ENCODE assay signal across 14 cellular contexts in genomic region chr4:8379281-8379680, GRCh38.
DNase-seq lines count a peak whose midpoint lies in the region; ATAC-seq and TF ChIP-seq lines count a peak whose summit lies in the region.
"Had no signal": no experiment of that assay in that cellular context is flagged by ENCODE, and none has a peak within 500 bp of the region (broad histone marks: within the 10 kb centered on the region; RNA-seq: fewer than 3 reads in every experiment).

No MANE protein-coding gene starts in this region.

- H3K4me1 ChIP-seq in heart left ventricle (peaks cover 0 to 40% (median 14%) of the 10 kb centered on the region in 12 donors), BLaER1 (peaks cover 97% of the 10 kb centered on the region), right atrium auricular region (peaks cover 0 to 29% of the 10 kb centered on the region in 2 donors), osteoblast (ENCODE audit: insufficient read depth, low read length) (no peaks in the 10 kb centered on the region)

- H3K27ac Mint-ChIP-seq in activated CD8-positive, alpha-beta T cell treated with anti-CD3 and anti-CD28 coated beads, Interleukin-2, amount 10 ng/mL, durations not matched to agents 7 days and 5 days = no peak overlapping the region
- H3K27ac Mint-ChIP-seq: CD4-positive, alpha-beta memory T cell had no signal

- intact Hi-C loops in heart left ventricle (cut with DNase I) = no loop called here
- intact Hi-C loops in Right ventricle myocardium superior (cut with DNase I) = no loop called here

- H3K27me3 Mint-ChIP-seq in activated CD8-positive, alpha-beta T cell treated with anti-CD3 and anti-CD28 coated beads, Interleukin-2, amount 10 ng/mL, durations not matched to agents 7 days and 5 days (ENCODE audit: low read depth) = no peaks in the 10 kb centered on the region
- H3K27me3 Mint-ChIP-seq: CD4-positive, alpha-beta memory T cell had no signal

- CTCF ChIA-PET in activated CD8-positive, alpha-beta T cell treated with anti-CD3 and anti-CD28 coated beads, Interleukin-2, amount 10 ng/mL, durations not matched to agents 7 days and 5 days (lab: Charles Lee) = no interaction called here

- H3K9me3 ChIP-seq in heart left ventricle (no peaks in the 10 kb centered on the region), BLaER1 (no peaks in the 10 kb centered on the region), right atrium auricular region (no peaks in the 10 kb centered on the region), osteoblast (ENCODE audit: low read depth, low read length) (no peaks in the 10 kb centered on the region)

- H4K20me1 ChIP-seq in BLaER1 (no peaks in the 10 kb centered on the region), osteoblast (ENCODE audit: insufficient read depth, low read length) (peaks cover 14% of the 10 kb centered on the region)

- TF ChIP-seq POLR2A in heart left ventricle (IDR thresholded peaks at IDR 0.05) = no peak

- POLR2A ChIA-PET in activated CD8-positive, alpha-beta T cell treated with anti-CD3 and anti-CD28 coated beads, Interleukin-2, amount 10 ng/mL, durations not matched to agents 7 days and 5 days (lab: Charles Lee) = no interaction called here

- TF ChIP-seq CTCF in heart left ventricle (IDR thresholded peaks at IDR 0.05) = no peak
- TF ChIP-seq CTCF in right atrium auricular region (IDR thresholded peaks at IDR 0.05) = no peak
- TF ChIP-seq CTCF in osteoblast (IDR thresholded peaks at IDR 0.05; ENCODE audit: extremely low read depth, low read depth, low read length) = no peak

- H3K4me3 ChIP-seq in heart left ventricle = no peak overlapping the region
- no peak overlapping the region for H3K4me3 ChIP-seq in BLaER1
- H3K4me3 ChIP-seq in right atrium auricular region = no peak overlapping the region
- no peak overlapping the region for H3K4me3 ChIP-seq in osteoblast (ENCODE audit: insufficient read depth, low read length)

- DNase-seq in heart left ventricle (no peak), Right ventricle myocardium superior (no peak), right atrium auricular region (ENCODE audit: low spot score) (no peak), osteoblast (ENCODE audit: insufficient read length, low spot score, missing footprints) (peak; percentile 55), NCI-H2029 treated with DMSO at 0.1 percent for 48 hours (lab: John Stamatoyannopoulos, UW) (no peak), ACHN (no peak)
- no peak for DNase-seq in activated CD8-positive, alpha-beta T cell treated with anti-CD3 and anti-CD28 coated beads, Interleukin-2, amount 10 ng/mL, durations not matched to agents 7 days and 5 days
- DNase-seq: CD4-positive, alpha-beta memory T cell; DMS79; GOT3; H9 had no signal

- 85 to 98% (median 89%) methylated on average over 5 to 12 of the region's 12 CpGs for whole genome bisulfite sequencing in heart left ventricle, 4 donors

- H3K36me3 ChIP-seq in heart left ventricle (peaks cover 0 to 39% (median 11%) of the 10 kb centered on the region in 9 donors), BLaER1 (peaks cover 63% of the 10 kb centered on the region), right atrium auricular region (peaks cover 17% of the 10 kb centered on the region), osteoblast (ENCODE audit: insufficient read depth, low read length) (peaks cover 2% of the 10 kb centered on the region)

- peak overlapping the region; percentile 99 for H3K4me2 ChIP-seq in BLaER1
- no peak overlapping the region for H3K4me2 ChIP-seq in osteoblast (ENCODE audit: insufficient read depth, low read length)

- H3K27me3 ChIP-seq in heart left ventricle = no peaks in the 10 kb centered on the region
- no peaks in the 10 kb centered on the region for H3K27me3 ChIP-seq in BLaER1
- no peaks in the 10 kb centered on the region for H3K27me3 ChIP-seq in right atrium auricular region
- H3K27me3 ChIP-seq in osteoblast (ENCODE audit: insufficient read depth, low read length) = no peaks in the 10 kb centered on the region

- ATAC-seq in heart left ventricle (no peak), Right ventricle myocardium superior (ENCODE audit: poor library complexity) (no peak)
- no peak for ATAC-seq in activated CD8-positive, alpha-beta T cell treated with anti-CD3 and anti-CD28 coated beads, Interleukin-2, amount 10 ng/mL, durations not matched to agents 7 days and 5 days
- ATAC-seq: HepG2 had no signal

- peak overlapping the region; percentile 48 for H3K9ac ChIP-seq in BLaER1

- no peaks in the 10 kb centered on the region for H3K36me3 Mint-ChIP-seq in activated CD8-positive, alpha-beta T cell treated with anti-CD3 and anti-CD28 coated beads, Interleukin-2, amount 10 ng/mL, durations not matched to agents 7 days and 5 days (ENCODE audit: low read depth)

- H3K4me1 Mint-ChIP-seq in activated CD8-positive, alpha-beta T cell treated with anti-CD3 and anti-CD28 coated beads, Interleukin-2, amount 10 ng/mL, durations not matched to agents 7 days and 5 days (ENCODE audit: low read depth) = no peaks in the 10 kb centered on the region
- H3K4me1 Mint-ChIP-seq: CD4-positive, alpha-beta memory T cell had no signal

- H3K9me3 Mint-ChIP-seq in activated CD8-positive, alpha-beta T cell treated with anti-CD3 and anti-CD28 coated beads, Interleukin-2, amount 10 ng/mL, durations not matched to agents 7 days and 5 days (ENCODE audit: insufficient read depth) = no peaks in the 10 kb centered on the region
- H3K9me3 Mint-ChIP-seq: CD4-positive, alpha-beta memory T cell; H9 had no signal

- H3K4me3 Mint-ChIP-seq in activated CD8-positive, alpha-beta T cell treated with anti-CD3 and anti-CD28 coated beads, Interleukin-2, amount 10 ng/mL, durations not matched to agents 7 days and 5 days = no peak overlapping the region
- H3K4me3 Mint-ChIP-seq: CD4-positive, alpha-beta memory T cell; H9 had no signal

- no peak overlapping the region for H2AFZ ChIP-seq in osteoblast (ENCODE audit: low read length)

- H3K27ac ChIP-seq in heart left ventricle = peak overlapping the region in 7 of 12 donors; percentile 32 to 90 (median 80)
- H3K27ac ChIP-seq in BLaER1 = peak overlapping the region; percentile 97
- H3K27ac ChIP-seq in right atrium auricular region = peak overlapping the region; percentile 80 to 81
- H3K27ac ChIP-seq in osteoblast (ENCODE audit: low read depth, low read length) = no peak overlapping the region
- H3K27ac ChIP-seq: C4-2B had no signal

- in situ Hi-C loops in ACHN (cut with HindIII; ENCODE audit: low pct_ligation_motif_present, low pct_unique_long_range_greater_than_20kb, low sequenced_read_pairs) = no loop called here

- H3K79me2 ChIP-seq in osteoblast (ENCODE audit: insufficient read depth, low read length) = no peaks in the 10 kb centered on the region
